8 cellular contexts compared by ENCODE assay signal in genomic region chr6:69835414-69836179, GRCh38. TPM values are rescaled to one million over a fixed set of nuclear protein-coding genes. Genes with fewer than 3 reads are reported as not detected.
A peak's percentile ranks its signal among the peaks of the same experiment; 100 is the strongest.
DNase-seq lines count a peak whose midpoint lies in the region; ATAC-seq and TF ChIP-seq lines count a peak whose summit lies in the region.

No MANE protein-coding gene starts in this region.

- TF ChIP-seq CTCF in HL-60 (IDR thresholded peaks at IDR 0.05; ENCODE audit: insufficient read depth, low read length) (peak; percentile 58), PC-9 (conservative IDR thresholded peaks at IDR 0.05) (peak; percentile 76)

- H3K27ac ChIP-seq in HL-60 (replicated peaks) (no peak overlapping the region), PC-9 (no peak overlapping the region)

- no peaks in the 10 kb centered on the region for H3K4me1 ChIP-seq in PC-9 (replicated peaks; ENCODE audit: insufficient read depth)

- intact Hi-C loops in PC-9 (cut with micrococcal nuclease; ENCODE audit: unreplicated experiment), result loop anchor here (1.0 to 10.0 kb wide), 2 partner anchors 273 to 329 kb away; no protein-coding TSS in a partner anchor

- peak; percentile 95 for ATAC-seq in GM21447 (IDR thresholded peaks at IDR 0.05; ENCODE audit: unreplicated experiment)
- peak; percentile 72 to 75 for ATAC-seq in naive B cell (ENCODE audit: low read depth in 2 of 2)

- no peaks in the 10 kb centered on the region; the same call in 1 of the 2 replicates for H3K9me2 ChIP-seq in PC-9 (ENCODE audit: insufficient read depth)

- no peaks in the 10 kb centered on the region for H3K27me3 ChIP-seq in HL-60 (ENCODE audit: insufficient read depth, poor library complexity, severe bottlenecking)
- H3K27me3 ChIP-seq in PC-9 (ENCODE audit: insufficient read depth, low read depth), result no peaks in the 10 kb centered on the region

- no TSS peak for BruUV-seq in PC-9 (replicated peaks; lab: Mats Ljungman, UMichigan)

- H3K4me2 ChIP-seq in PC-9, result peak overlapping the region; percentile 46

- H3F3A ChIP-seq in PC-9 (ENCODE audit: insufficient read depth, low read depth), result no peaks in the 10 kb centered on the region

- H3K4me3 ChIP-seq in HL-60 (replicated peaks; ENCODE audit: insufficient read depth, low read length), result no peak overlapping the region
- H3K4me3 ChIP-seq in PC-9, result no peak overlapping the region

- H3K4me3 Mint-ChIP-seq in naive B cell, result peak overlapping the region in 7 of 8 donors; percentile 1 to 71 (median 12)

- H3K79me2 ChIP-seq in PC-9 (ENCODE audit: low read depth), result no peaks in the 10 kb centered on the region

- CTCF ChIA-PET in PC-9 (lab: Charles Lee), result interaction anchor here (0.6 kb wide), 1 partner anchor 14 kb away, joined by 4 read pairs; no protein-coding TSS in a partner anchor

- H3K27me3 Mint-ChIP-seq in naive B cell, result no peaks in the 10 kb centered on the region

- no peaks in the 10 kb centered on the region for H3K9me3 Mint-ChIP-seq in naive B cell

- DNase-seq in activated gamma-delta T cell treated with Interleukin-2 at 50 U/mL for 16 hours (peak; percentile 3), activated gamma-delta T cell (lab: John Stamatoyannopoulos, UW) (no peak), HL-60 (ENCODE audit: low read depth in 1 of 2, low spot score in 1 of 2) (peak in 1 of 2 experiments; percentile 19), PC-9 (peak; percentile 1 to 37), dermis microvascular lymphatic vessel endothelial cell (ENCODE audit: low read depth in 2 of 2) (peak; percentile 40 to 57), naive B cell (peak; percentile 40), activated T-cell treated with anti-CD3 and anti-CD28 coated beads for 4 hours (no peak)

- POLR2A ChIA-PET in PC-9 (lab: Charles Lee; ENCODE audit: unreplicated experiment), result interaction anchor here (0.6 kb wide), 1 partner anchor 47 kb away, joined by 4 read pairs; no protein-coding TSS in a partner anchor

- no peaks in the 10 kb centered on the region for H3K9me3 ChIP-seq in PC-9 (ENCODE audit: insufficient read depth, low read depth)

- H3K4me1 Mint-ChIP-seq in naive B cell, result peaks cover 16 to 26% (median 20%) of the 10 kb centered on the region in 3 donors

- H4K20me1 ChIP-seq in PC-9 (ENCODE audit: insufficient read depth), result no peaks in the 10 kb centered on the region

- H3K27ac Mint-ChIP-seq in naive B cell, result peak overlapping the region; percentile 27 to 83 (median 74)

- H2AFZ ChIP-seq in PC-9, result no peak overlapping the region; the same call in 1 of the 2 replicates

- H3K36me3 Mint-ChIP-seq in naive B cell, result no peaks in the 10 kb centered on the region

- no peaks in the 10 kb centered on the region for H3K36me3 ChIP-seq in PC-9 (ENCODE audit: low read depth)

RNA-seq across cellular contexts. Expression of gene COL19A1, which starts 30.8 kb away (rescaled TPM):
- total RNA-seq in PC-9 (2021), result not detected in 2 replicates
- total RNA-seq in dermis microvascular lymphatic vessel endothelial cell, result under 0.01 TPM in 1 of 2 replicates, not detected in the other
- polyA plus RNA-seq in naive B cell (ENCODE audit: low read depth in 6 of 6), result 10 to 100 TPM; 14.1 to 47.3 (median 31.9) TPM

RNA-seq across cellular contexts. Expression of gene LMBRD1, which starts 38.8 kb away (rescaled TPM):
- total RNA-seq in PC-9 (2021) (24.6 and 25.2 TPM in 2 replicates), dermis microvascular lymphatic vessel endothelial cell (10.8 and 16.7 TPM in 2 replicates)
- polyA plus RNA-seq in naive B cell (ENCODE audit: low read depth in 6 of 6), result 100 to 1,000 TPM in 1 of 6 donors, 10 to 100 TPM in 5; 72.2 to 116 (median 84.1) TPM

Comparison
In these comparisons a context has a peak if more than half of its experiments do, and no peak if none do; other contexts are left out.
1. DNase-seq: peak in activated gamma-delta T cell treated with Interleukin-2 at 50 U/mL for 16 hours (single experiment), PC-9 (2 of 2), dermis microvascular lymphatic vessel endothelial cell (2 of 2) and naive B cell (single experiment); none in activated gamma-delta T cell (single experiment) and activated T-cell treated with anti-CD3 and anti-CD28 coated beads for 4 hours (single experiment).